1 cellular context compared by ENCODE assay signal in genomic region chr17:10657123-10657522, GRCh38.
TF ChIP-seq lines count a peak whose summit lies in the region.

Gene MYH3 (minus strand): TSS chr17:10657309. CDS start chr17:10655064, 2,245 bp downstream.

TF ChIP-seq in GM23338, 12 proteins besides CTCF, POLR2A, EP300 and RAD21 (continued from another document):
- TF ChIP-seq ZNF462 (CRISPR knock-in tag; IDR thresholded peaks at IDR 0.05) (no peak), ZNF114 (CRISPR knock-in tag; IDR thresholded peaks at IDR 0.05) (no peak), ETS1 (IDR thresholded peaks at IDR 0.05) (no peak), JUNB (IDR thresholded peaks at IDR 0.05; ENCODE audit: unreplicated experiment) (no peak)
